In the genomic region with DNA sequence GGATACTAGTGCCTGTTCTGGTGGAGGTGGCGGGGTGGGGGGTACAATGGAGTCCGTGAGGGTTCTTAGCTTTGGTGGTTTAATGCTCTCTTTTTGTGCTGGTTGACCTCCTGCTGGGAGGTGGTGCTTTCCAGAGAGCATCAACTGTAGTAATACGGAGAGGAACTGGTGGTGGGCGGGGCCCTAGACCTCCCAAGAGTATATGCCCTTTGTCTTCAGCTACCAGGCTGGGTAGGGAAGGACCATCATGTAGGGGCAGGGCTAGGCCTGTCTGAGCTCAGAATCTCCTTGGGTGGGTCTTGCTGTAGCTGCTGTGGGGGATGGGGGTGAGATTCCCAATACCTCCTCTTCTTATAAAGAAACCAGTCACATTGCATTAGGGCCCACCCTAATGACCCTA, we compare ENCODE assay signal across 27 cellular contexts.
"Had no signal": no experiment of that assay in that cellular context is flagged by ENCODE, and none has a peak within 500 bp of the region (broad histone marks: within the 10 kb centered on the region; RNA-seq: fewer than 3 reads in every experiment).

No MANE protein-coding gene starts in this region.

- H3K4me3 ChIP-seq: esophagus muscularis mucosa, pancreas, prostate gland, sigmoid colon, stomach, thyroid gland, upper lobe of left lung, vagina had no signal

- H3K27me3 ChIP-seq: esophagus muscularis mucosa, pancreas, sigmoid colon, stomach, thyroid gland, upper lobe of left lung, vagina had no signal

- H3K36me3 ChIP-seq: esophagus muscularis mucosa, pancreas, prostate gland, sigmoid colon, stomach, thyroid gland, upper lobe of left lung, vagina had no signal

- H3K27ac ChIP-seq: esophagus muscularis mucosa, pancreas, prostate gland, sigmoid colon, stomach, thyroid gland, upper lobe of left lung, vagina had no signal

- H3K4me3 Mint-ChIP-seq: activated B cell treated with CpG ODN at 0.5 μM for 24 hours; activated naive CD4-positive, alpha-beta T cell treated with anti-CD3 and anti-CD28 coated beads for 36 hours; activated T-helper 1 cell treated with anti-CD3 and anti-CD28 coated beads, Interleukin-12 subunit alpha, Interleukin-12 subunit beta, Interleukin-2, Interleukin-4 antibody, amounts not matched to agents 30 ng/mL and 10 ng/mL and 1 ng/mL, durations not matched to agents 14 hours and 24 hours and 36 hours; mesothelial cell of epicardium; naive thymus-derived CD4-positive, alpha-beta T cell; stimulated activated memory B cell treated with anti-CD40 and anti-IgM and Interleukin-4, amounts not matched to agents 10 μg/mL and 1 μg/mL and 100 μg/mL, for 72 hours had no signal

- H3K27ac Mint-ChIP-seq: activated B cell treated with CpG ODN at 0.5 μM for 24 hours; activated naive CD4-positive, alpha-beta T cell treated with anti-CD3 and anti-CD28 coated beads for 36 hours; activated T-helper 1 cell treated with anti-CD3 and anti-CD28 coated beads, Interleukin-12 subunit alpha, Interleukin-12 subunit beta, Interleukin-2, Interleukin-4 antibody, amounts not matched to agents 30 ng/mL and 10 ng/mL and 1 ng/mL, durations not matched to agents 14 hours and 24 hours and 36 hours; mesothelial cell of epicardium; stimulated activated memory B cell treated with anti-CD40 and anti-IgM and Interleukin-4, amounts not matched to agents 10 μg/mL and 1 μg/mL and 100 μg/mL, for 72 hours had no signal

- H3K27me3 Mint-ChIP-seq: activated B cell treated with CpG ODN at 0.5 μM for 24 hours; naive thymus-derived CD4-positive, alpha-beta T cell; stimulated activated memory B cell treated with anti-CD40 and anti-IgM and Interleukin-4, amounts not matched to agents 10 μg/mL and 1 μg/mL and 100 μg/mL, for 72 hours had no signal

- H3K4me1 Mint-ChIP-seq: mesothelial cell of epicardium had no signal

- H3K9me3 ChIP-seq: esophagus muscularis mucosa, pancreas, prostate gland, sigmoid colon, stomach, thyroid gland, upper lobe of left lung, vagina had no signal

- DNase-seq: activated B cell treated with CpG ODN at 0.5 μM for 24 hours; activated CD4-positive, alpha-beta T cell treated with anti-CD3 and anti-CD28 coated beads, Interleukin-2, amount 50 U/mL, for 4 hours; activated CD8-positive, alpha-beta memory T cell treated with anti-CD3 and anti-CD28 coated beads, Interleukin-2, amount 50 U/mL, for 4 hours; activated effector memory CD4-positive, alpha-beta T cell treated with anti-CD3 and anti-CD28 coated beads, Interleukin-2, amount 50 U/mL, for 16 hours; activated naive CD4-positive, alpha-beta T cell treated with anti-CD3 and anti-CD28 coated beads for 36 hours; activated T-cell treated with anti-CD3 and anti-CD28 coated beads, Interleukin-2, amount 50 U/mL, for 1 hour; amniotic stem cell; caudate nucleus; foreskin melanocyte; left colon; mammary epithelial cell; naive thymus-derived CD4-positive, alpha-beta T cell; pancreas; retina; sigmoid colon; small intestine; stimulated activated CD4-positive, alpha-beta T cell treated with anti-CD3 and anti-CD28 coated beads, Interleukin-4, amount 100 ng/mL, for 24 hours; stomach; T-helper 2 cell; thyroid gland; upper lobe of left lung had no signal

- H3K4me1 ChIP-seq: esophagus muscularis mucosa, pancreas, prostate gland, sigmoid colon, stomach, thyroid gland, upper lobe of left lung, vagina had no signal
